In genomic region chr10:28459453-28460144, GRCh38 we compare ENCODE assay signal across 1 cellular context.
TF ChIP-seq lines count a peak whose summit lies in the region.

No MANE protein-coding gene starts in this region.

TF ChIP-seq in GM12878, 131 proteins besides CTCF, POLR2A, EP300 and RAD21 (continued from another document):
- TF ChIP-seq, protein P1, sequence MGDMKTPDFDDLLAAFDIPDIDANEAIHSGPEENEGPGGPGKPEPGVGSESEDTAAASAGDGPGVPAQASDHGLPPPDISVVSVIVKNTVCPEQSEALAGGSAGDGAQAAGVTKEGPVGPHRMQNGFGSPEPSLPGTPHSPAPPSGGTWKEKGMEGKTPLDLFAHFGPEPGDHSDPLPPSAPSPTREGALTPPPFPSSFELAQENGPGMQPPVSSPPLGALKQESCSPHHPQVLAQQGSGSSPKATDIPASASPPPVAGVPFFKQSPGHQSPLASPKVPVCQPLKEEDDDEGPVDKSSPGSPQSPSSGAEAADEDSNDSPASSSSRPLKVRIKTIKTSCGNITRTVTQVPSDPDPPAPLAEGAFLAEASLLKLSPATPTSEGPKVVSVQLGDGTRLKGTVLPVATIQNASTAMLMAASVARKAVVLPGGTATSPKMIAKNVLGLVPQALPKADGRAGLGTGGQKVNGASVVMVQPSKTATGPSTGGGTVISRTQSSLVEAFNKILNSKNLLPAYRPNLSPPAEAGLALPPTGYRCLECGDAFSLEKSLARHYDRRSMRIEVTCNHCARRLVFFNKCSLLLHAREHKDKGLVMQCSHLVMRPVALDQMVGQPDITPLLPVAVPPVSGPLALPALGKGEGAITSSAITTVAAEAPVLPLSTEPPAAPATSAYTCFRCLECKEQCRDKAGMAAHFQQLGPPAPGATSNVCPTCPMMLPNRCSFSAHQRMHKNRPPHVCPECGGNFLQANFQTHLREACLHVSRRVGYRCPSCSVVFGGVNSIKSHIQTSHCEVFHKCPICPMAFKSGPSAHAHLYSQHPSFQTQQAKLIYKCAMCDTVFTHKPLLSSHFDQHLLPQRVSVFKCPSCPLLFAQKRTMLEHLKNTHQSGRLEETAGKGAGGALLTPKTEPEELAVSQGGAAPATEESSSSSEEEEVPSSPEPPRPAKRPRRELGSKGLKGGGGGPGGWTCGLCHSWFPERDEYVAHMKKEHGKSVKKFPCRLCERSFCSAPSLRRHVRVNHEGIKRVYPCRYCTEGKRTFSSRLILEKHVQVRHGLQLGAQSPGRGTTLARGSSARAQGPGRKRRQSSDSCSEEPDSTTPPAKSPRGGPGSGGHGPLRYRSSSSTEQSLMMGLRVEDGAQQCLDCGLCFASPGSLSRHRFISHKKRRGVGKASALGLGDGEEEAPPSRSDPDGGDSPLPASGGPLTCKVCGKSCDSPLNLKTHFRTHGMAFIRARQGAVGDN (IDR thresholded peaks at IDR 0.05) = no peak
- no peak for TF ChIP-seq KAT2A (conservative IDR thresholded peaks at IDR 0.05; ENCODE audit: control insufficient read depth, low read depth, low read length)
- no peak for TF ChIP-seq GABPA (IDR thresholded peaks at IDR 0.05; ENCODE audit: low read depth)
- TF ChIP-seq, protein P2, sequence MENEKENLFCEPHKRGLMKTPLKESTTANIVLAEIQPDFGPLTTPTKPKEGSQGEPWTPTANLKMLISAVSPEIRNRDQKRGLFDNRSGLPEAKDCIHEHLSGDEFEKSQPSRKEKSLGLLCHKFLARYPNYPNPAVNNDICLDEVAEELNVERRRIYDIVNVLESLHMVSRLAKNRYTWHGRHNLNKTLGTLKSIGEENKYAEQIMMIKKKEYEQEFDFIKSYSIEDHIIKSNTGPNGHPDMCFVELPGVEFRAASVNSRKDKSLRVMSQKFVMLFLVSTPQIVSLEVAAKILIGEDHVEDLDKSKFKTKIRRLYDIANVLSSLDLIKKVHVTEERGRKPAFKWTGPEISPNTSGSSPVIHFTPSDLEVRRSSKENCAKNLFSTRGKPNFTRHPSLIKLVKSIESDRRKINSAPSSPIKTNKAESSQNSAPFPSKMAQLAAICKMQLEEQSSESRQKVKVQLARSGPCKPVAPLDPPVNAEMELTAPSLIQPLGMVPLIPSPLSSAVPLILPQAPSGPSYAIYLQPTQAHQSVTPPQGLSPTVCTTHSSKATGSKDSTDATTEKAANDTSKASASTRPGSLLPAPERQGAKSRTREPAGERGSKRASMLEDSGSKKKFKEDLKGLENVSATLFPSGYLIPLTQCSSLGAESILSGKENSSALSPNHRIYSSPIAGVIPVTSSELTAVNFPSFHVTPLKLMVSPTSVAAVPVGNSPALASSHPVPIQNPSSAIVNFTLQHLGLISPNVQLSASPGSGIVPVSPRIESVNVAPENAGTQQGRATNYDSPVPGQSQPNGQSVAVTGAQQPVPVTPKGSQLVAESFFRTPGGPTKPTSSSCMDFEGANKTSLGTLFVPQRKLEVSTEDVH (IDR thresholded peaks at IDR 0.05; ENCODE audit: low read depth, partially characterized antibody) = no peak
- TF ChIP-seq, protein P3, sequence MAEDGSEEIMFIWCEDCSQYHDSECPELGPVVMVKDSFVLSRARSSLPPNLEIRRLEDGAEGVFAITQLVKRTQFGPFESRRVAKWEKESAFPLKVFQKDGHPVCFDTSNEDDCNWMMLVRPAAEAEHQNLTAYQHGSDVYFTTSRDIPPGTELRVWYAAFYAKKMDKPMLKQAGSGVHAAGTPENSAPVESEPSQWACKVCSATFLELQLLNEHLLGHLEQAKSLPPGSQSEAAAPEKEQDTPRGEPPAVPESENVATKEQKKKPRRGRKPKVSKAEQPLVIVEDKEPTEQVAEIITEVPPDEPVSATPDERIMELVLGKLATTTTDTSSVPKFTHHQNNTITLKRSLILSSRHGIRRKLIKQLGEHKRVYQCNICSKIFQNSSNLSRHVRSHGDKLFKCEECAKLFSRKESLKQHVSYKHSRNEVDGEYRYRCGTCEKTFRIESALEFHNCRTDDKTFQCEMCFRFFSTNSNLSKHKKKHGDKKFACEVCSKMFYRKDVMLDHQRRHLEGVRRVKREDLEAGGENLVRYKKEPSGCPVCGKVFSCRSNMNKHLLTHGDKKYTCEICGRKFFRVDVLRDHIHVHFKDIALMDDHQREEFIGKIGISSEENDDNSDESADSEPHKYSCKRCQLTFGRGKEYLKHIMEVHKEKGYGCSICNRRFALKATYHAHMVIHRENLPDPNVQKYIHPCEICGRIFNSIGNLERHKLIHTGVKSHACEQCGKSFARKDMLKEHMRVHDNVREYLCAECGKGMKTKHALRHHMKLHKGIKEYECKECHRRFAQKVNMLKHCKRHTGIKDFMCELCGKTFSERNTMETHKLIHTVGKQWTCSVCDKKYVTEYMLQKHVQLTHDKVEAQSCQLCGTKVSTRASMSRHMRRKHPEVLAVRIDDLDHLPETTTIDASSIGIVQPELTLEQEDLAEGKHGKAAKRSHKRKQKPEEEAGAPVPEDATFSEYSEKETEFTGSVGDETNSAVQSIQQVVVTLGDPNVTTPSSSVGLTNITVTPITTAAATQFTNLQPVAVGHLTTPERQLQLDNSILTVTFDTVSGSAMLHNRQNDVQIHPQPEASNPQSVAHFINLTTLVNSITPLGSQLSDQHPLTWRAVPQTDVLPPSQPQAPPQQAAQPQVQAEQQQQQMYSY (CRISPR knock-in tag; IDR thresholded peaks at IDR 0.05) = no peak
- no peak for TF ChIP-seq ZBTB40 (IDR thresholded peaks at IDR 0.05; ENCODE audit: borderline replicate concordance)
- no peak for TF ChIP-seq EZH2 (IDR thresholded peaks at IDR 0.05; ENCODE audit: borderline replicate concordance, control insufficient read depth, low read depth, low read length)
- no peak for TF ChIP-seq MLLT1 (IDR thresholded peaks at IDR 0.05)
- no peak for TF ChIP-seq HDAC2 (IDR thresholded peaks at IDR 0.05)
- TF ChIP-seq USF1 (IDR thresholded peaks at IDR 0.05; ENCODE audit: borderline replicate concordance, extremely low read length, insufficient read depth, low read depth, low read length) = no peak
TF ChIP-seq in GM12878: peak in this region for 0.
